27 cellular contexts compared by ENCODE assay signal in genomic region chr6:26507658-26508057, GRCh38. TPM values are rescaled to one million over a fixed set of nuclear protein-coding genes. Genes with fewer than 3 reads are reported as not detected.
A peak's percentile ranks its signal among the peaks of the same experiment; 100 is the strongest.
DNase-seq lines count a peak whose midpoint lies in the region; ATAC-seq and TF ChIP-seq lines count a peak whose summit lies in the region.
"Had no signal": no experiment of that assay in that cellular context is flagged by ENCODE, and none has a peak within 500 bp of the region (broad histone marks: within the 10 kb centered on the region; RNA-seq: fewer than 3 reads in every experiment).

No MANE protein-coding gene starts in this region.

- H3K4me1 ChIP-seq in KMS-11 (ENCODE audit: low read depth, poor library complexity, severe bottlenecking) = no peaks in the 10 kb centered on the region
- H3K4me1 ChIP-seq: A549 had no signal

- no peaks in the 10 kb centered on the region for H3K9me3 ChIP-seq in MG63
- H3K9me3 ChIP-seq: A549; BLaER1 treated with 17β-estradiol and CSF1 and Interleukin-3, amounts not matched to agents 10 nM and 100 nM; Caco-2 had no signal

- H3K4me3 ChIP-seq in KMS-11 (IDR thresholded peaks at IDR 0.05; ENCODE audit: insufficient read depth, low read depth, low read length) (no peak overlapping the region), MG63 (no peak overlapping the region)
- H3K4me3 ChIP-seq: A549; BLaER1 treated with 17β-estradiol and CSF1 and Interleukin-3, amounts not matched to agents 10 nM and 100 nM; GM12878 had no signal

- H3K36me3 ChIP-seq in KMS-11 (ENCODE audit: insufficient read depth) (no peaks in the 10 kb centered on the region), MG63 (no peaks in the 10 kb centered on the region)
- H3K36me3 ChIP-seq: BLaER1 treated with 17β-estradiol and CSF1 and Interleukin-3, amounts not matched to agents 10 nM and 100 nM had no signal

- H3K27ac ChIP-seq in KMS-11 = no peak overlapping the region
- H3K27ac ChIP-seq: 22Rv1; A549; BLaER1 treated with 17β-estradiol and CSF1 and Interleukin-3, amounts not matched to agents 10 nM and 100 nM; C4-2B had no signal

- no peak for TF ChIP-seq CTCF in KMS-11 (conservative IDR thresholded peaks at IDR 0.05; ENCODE audit: low read depth, low read length)

- no peaks in the 10 kb centered on the region for H3K27me3 ChIP-seq in KMS-11 (ENCODE audit: insufficient read depth, low read depth)
- H3K27me3 ChIP-seq in MG63 = no peaks in the 10 kb centered on the region
- H3K27me3 ChIP-seq: BLaER1 treated with 17β-estradiol and CSF1 and Interleukin-3, amounts not matched to agents 10 nM and 100 nM had no signal

- DNase-seq in globus pallidus (ENCODE audit: low spot score) (peak; percentile 44), midbrain (lab: John Stamatoyannopoulos, UW) (peak; percentile 9), superior temporal gyrus (ENCODE audit: extremely low spot score) (peak; percentile 59), MG63 (no peak), SIG-M5 (lab: John Stamatoyannopoulos, UW) (no peak)
- DNase-seq: AML-193; Caco-2; Calu3; CD4-positive, alpha-beta T cell; CD8-positive, alpha-beta T cell; DMS 273 treated with DMSO at 0.1 percent for 48 hours; DMS153; DMS53; DMS79; DND-41; EL; GDM1 had no signal

- H3K9ac ChIP-seq in KMS-11 = no peak overlapping the region
- H3K9ac ChIP-seq: BLaER1 treated with 17β-estradiol and CSF1 and Interleukin-3, amounts not matched to agents 10 nM and 100 nM had no signal

- ATAC-seq in HG02970 (IDR thresholded peaks at IDR 0.05; ENCODE audit: low FRiP score, unreplicated experiment) = no peak
- ATAC-seq: A549; CD8-positive, alpha-beta T cell; GM12878 had no signal

- no peaks in the 10 kb centered on the region for H4K20me1 ChIP-seq in KMS-11 (ENCODE audit: insufficient read depth)
- H4K20me1 ChIP-seq: BLaER1 treated with 17β-estradiol and CSF1 and Interleukin-3, amounts not matched to agents 10 nM and 100 nM had no signal

- no peaks in the 10 kb centered on the region for H3K79me2 ChIP-seq in KMS-11 (ENCODE audit: insufficient read depth, low read depth)

- H2AFZ ChIP-seq in KMS-11 (ENCODE audit: low read depth) = 0 out of 2 replicates have a peak overlapping the region, but pooled peaks have one; percentile 12

- no peak overlapping the region for H3K4me2 ChIP-seq in KMS-11
- H3K4me2 ChIP-seq: A549; BLaER1 treated with 17β-estradiol and CSF1 and Interleukin-3, amounts not matched to agents 10 nM and 100 nM had no signal

RNA-seq across cellular contexts. Expression of gene BTN1A1, which starts 7.6 kb away (rescaled TPM):
- total RNA-seq in MG63 (2014; rRNA removed; shearing (Covaris generic); ENCODE audit: low replicate concordance) = not detected in 2 replicates
- total RNA-seq: A172; Calu3; CD4-positive, alpha-beta T cell; CD8-positive, alpha-beta T cell; Daoy; G401 had no signal

RNA-seq across cellular contexts. Expression of gene HMGN4, which starts 30.5 kb away (rescaled TPM):
- 70.7 and 71.8 TPM in 2 replicates for total RNA-seq in MG63 (2014; rRNA removed; shearing (Covaris generic); ENCODE audit: low replicate concordance)

RNA-seq across cellular contexts. Expression of gene BTN2A1, which starts 49.9 kb away (rescaled TPM):
- 2.9 and 6.6 TPM in 2 replicates for total RNA-seq in MG63 (2014; rRNA removed; shearing (Covaris generic); ENCODE audit: low replicate concordance)

Comparison
In these comparisons a context has a peak if more than half of its experiments do, and no peak if none do; other contexts are left out.
1. DNase-seq: peak in globus pallidus (single experiment), midbrain (single experiment) and superior temporal gyrus (single experiment); none in MG63 (single experiment) and SIG-M5 (single experiment).